In genomic region chr16:66438536-66438935, GRCh38 we compare ENCODE assay signal across 7 cellular contexts. TPM values are rescaled to one million over a fixed set of nuclear protein-coding genes. Genes with fewer than 3 reads are reported as not detected.
"Had no signal": no experiment of that assay in that cellular context is flagged by ENCODE, and none has a peak within 500 bp of the region (broad histone marks: within the 10 kb centered on the region; RNA-seq: fewer than 3 reads in every experiment).

No MANE protein-coding gene starts in this region.

- DNase-seq: IMR-90 had no signal

- H3K27ac ChIP-seq: HL-60 had no signal

- ATAC-seq: HepG2, K562 had no signal

- H3K4me3 ChIP-seq: K562 had no signal

RNA-seq across cellular contexts. Expression of gene BEAN1, which starts 11.4 kb away (rescaled TPM):
- total RNA-seq: HT-29, HT1080, IMR-90, K562 had no signal
- polyA plus RNA-seq: IgD-negative memory B cell, IMR-90, K562 had no signal
